9 cellular contexts compared by ENCODE assay signal in genomic region chr4:978957-979701, GRCh38. TPM values are rescaled to one million over a fixed set of nuclear protein-coding genes. Genes with fewer than 3 reads are reported as not detected.
DNase-seq lines count a peak whose midpoint lies in the region; FAIRE-seq and TF ChIP-seq lines count a peak whose summit lies in the region.
"Had no signal": no experiment of that assay in that cellular context is flagged by ENCODE, and none has a peak within 500 bp of the region (broad histone marks: within the 10 kb centered on the region; RNA-seq: fewer than 3 reads in every experiment).

No MANE protein-coding gene starts in this region.

- no peaks in the 10 kb centered on the region for H3K9me3 Mint-ChIP-seq in astrocyte (ENCODE audit: unreplicated experiment)
- H3K9me3 Mint-ChIP-seq in activated CD4-positive, alpha-beta T cell treated with anti-CD3 and anti-CD28 coated beads, Interleukin-2, amount 10 ng/mL, durations not matched to agents 24 days and 14 days = no peaks in the 10 kb centered on the region

- no peaks in the 10 kb centered on the region for H3K36me3 ChIP-seq in astrocyte (ENCODE audit: insufficient read depth, low read length)
- H3K36me3 ChIP-seq in neutrophil = no peaks in the 10 kb centered on the region
- H3K36me3 ChIP-seq: right atrium auricular region had no signal

- H3K4me1 ChIP-seq in astrocyte (ENCODE audit: insufficient read depth, low read length) (no peaks in the 10 kb centered on the region), neutrophil (ENCODE audit: control insufficient read depth in 1 of 2, insufficient read depth in 1 of 2, low read depth in 1 of 2, low read length in 1 of 2) (peaks cover 18 to 20% of the 10 kb centered on the region in 2 experiments)
- H3K4me1 ChIP-seq: right atrium auricular region had no signal

- H3K4me1 Mint-ChIP-seq in astrocyte (ENCODE audit: low read depth, unreplicated experiment) = peaks cover 6% of the 10 kb centered on the region
- H3K4me1 Mint-ChIP-seq in activated CD4-positive, alpha-beta T cell treated with anti-CD3 and anti-CD28 coated beads, Interleukin-2, amount 10 ng/mL, durations not matched to agents 24 days and 14 days = peaks cover 3% of the 10 kb centered on the region

- peak overlapping the region; percentile 58 for H3K27ac Mint-ChIP-seq in astrocyte (ENCODE audit: unreplicated experiment)
- no peak overlapping the region for H3K27ac Mint-ChIP-seq in activated CD4-positive, alpha-beta T cell treated with anti-CD3 and anti-CD28 coated beads, Interleukin-2, amount 10 ng/mL, durations not matched to agents 24 days and 14 days
- H3K27ac Mint-ChIP-seq: activated CD8-positive, alpha-beta memory T cell treated with anti-CD3 and anti-CD28 coated beads, Interleukin-2, amount 10 ng/mL, durations not matched to agents 7 days and 5 days had no signal

- H3K27me3 ChIP-seq in astrocyte (ENCODE audit: insufficient read depth, low read length) = no peaks in the 10 kb centered on the region
- peaks cover 5% of the 10 kb centered on the region for H3K27me3 ChIP-seq in neutrophil
- H3K27me3 ChIP-seq: right atrium auricular region had no signal

- H3K79me2 ChIP-seq in astrocyte (ENCODE audit: insufficient read depth, low read length) = no peaks in the 10 kb centered on the region

- H4K20me1 ChIP-seq in astrocyte (ENCODE audit: insufficient read depth, low read length) = no peaks in the 10 kb centered on the region

- in situ Hi-C loops in KBM-7 (cut with MboI; ENCODE audit: low pct_unique_long_range_greater_than_20kb, low sequenced_read_pairs) = no loop called here

- H3K27ac ChIP-seq in astrocyte (ENCODE audit: low read depth, low read length) = no peak overlapping the region
- H3K27ac ChIP-seq in neutrophil = peak overlapping the region; percentile 70
- H3K27ac ChIP-seq: right atrium auricular region had no signal

- intact Hi-C loops in activated CD4-positive, alpha-beta T cell treated with anti-CD3 and anti-CD28 coated beads, Interleukin-2, amount 10 ng/mL, durations not matched to agents 24 days and 14 days (cut with micrococcal nuclease) = no loop called here

- H3K27me3 Mint-ChIP-seq in astrocyte (ENCODE audit: low read depth, unreplicated experiment) = peaks cover 3% of the 10 kb centered on the region
- H3K27me3 Mint-ChIP-seq in activated CD4-positive, alpha-beta T cell treated with anti-CD3 and anti-CD28 coated beads, Interleukin-2, amount 10 ng/mL, durations not matched to agents 24 days and 14 days = no peaks in the 10 kb centered on the region
- H3K27me3 Mint-ChIP-seq: activated CD8-positive, alpha-beta memory T cell treated with anti-CD3 and anti-CD28 coated beads, Interleukin-2, amount 10 ng/mL, durations not matched to agents 7 days and 5 days had no signal

- H3K4me3 Mint-ChIP-seq in astrocyte (ENCODE audit: unreplicated experiment) = no peak overlapping the region
- H3K4me3 Mint-ChIP-seq in activated CD4-positive, alpha-beta T cell treated with anti-CD3 and anti-CD28 coated beads, Interleukin-2, amount 10 ng/mL, durations not matched to agents 24 days and 14 days = no peak overlapping the region
- H3K4me3 Mint-ChIP-seq: activated CD8-positive, alpha-beta memory T cell treated with anti-CD3 and anti-CD28 coated beads, Interleukin-2, amount 10 ng/mL, durations not matched to agents 7 days and 5 days had no signal

- FAIRE-seq in astrocyte (lab: Jason Lieb, UNC) = no peak

- H3K4me2 ChIP-seq in astrocyte (ENCODE audit: low read length) = no peak overlapping the region

- no peak for TF ChIP-seq CTCF in astrocyte (IDR thresholded peaks at IDR 0.05; ENCODE audit: insufficient read depth, low read depth, low read length)
- no peak for TF ChIP-seq CTCF in neutrophil (IDR thresholded peaks at IDR 0.05)

- peaks cover 3% of the 10 kb centered on the region for H3K36me3 Mint-ChIP-seq in astrocyte (ENCODE audit: low read depth, unreplicated experiment)
- no peaks in the 10 kb centered on the region for H3K36me3 Mint-ChIP-seq in activated CD4-positive, alpha-beta T cell treated with anti-CD3 and anti-CD28 coated beads, Interleukin-2, amount 10 ng/mL, durations not matched to agents 24 days and 14 days (ENCODE audit: low read depth)
- H3K36me3 Mint-ChIP-seq: activated CD8-positive, alpha-beta memory T cell treated with anti-CD3 and anti-CD28 coated beads, Interleukin-2, amount 10 ng/mL, durations not matched to agents 7 days and 5 days had no signal

- H3K9ac ChIP-seq in astrocyte (ENCODE audit: low read length) = no peak overlapping the region

- DNase-seq in KBM-7 (peak; percentile 71), astrocyte (ENCODE audit: low read depth) (peak; percentile 3), NCI-H345 (lab: John Stamatoyannopoulos, UW) (no peak)
- DNase-seq in stimulated activated CD4-positive, alpha-beta T cell treated with anti-CD3 and anti-CD28 coated beads, Interleukin-4, amount 100 ng/mL, for 4 hours = no peak
- no peak for DNase-seq in activated CD4-positive, alpha-beta T cell treated with anti-CD3 and anti-CD28 coated beads, Interleukin-2, amount 10 ng/mL, durations not matched to agents 24 days and 14 days
- DNase-seq: activated CD8-positive, alpha-beta memory T cell treated with anti-CD3 and anti-CD28 coated beads, Interleukin-2, amount 10 ng/mL, durations not matched to agents 7 days and 5 days; SW 1271 had no signal

- H3K4me3 ChIP-seq in astrocyte (ENCODE audit: insufficient read depth, low read depth, low read length) (no peak overlapping the region), neutrophil (ENCODE audit: low read depth in 1 of 2, low read length in 1 of 2) (peak overlapping the region; percentile 36 to 38)
- H3K4me3 ChIP-seq: right atrium auricular region had no signal

- H2AFZ ChIP-seq in astrocyte (ENCODE audit: low read depth, low read length) = peak overlapping the region; percentile 69

- H3K9me3 ChIP-seq in astrocyte (ENCODE audit: insufficient read depth, low read depth, low read length) (no peaks in the 10 kb centered on the region), neutrophil (no peaks in the 10 kb centered on the region)
- H3K9me3 ChIP-seq: right atrium auricular region had no signal

RNA-seq across cellular contexts. Expression of gene DGKQ, which starts 5.8 kb away (rescaled TPM):
- 19.0 and 20.2 TPM in 2 replicates for total RNA-seq in astrocyte
- total RNA-seq in activated CD4-positive, alpha-beta T cell treated with anti-CD3 and anti-CD28 coated beads, Interleukin-2, amount 10 ng/mL, durations not matched to agents 24 days and 14 days = 15.2 and 16.6 TPM in 2 replicates

RNA-seq across cellular contexts. Expression of gene IDUA, which starts 7.7 kb away (rescaled TPM):
- total RNA-seq in astrocyte = 20.5 and 27.0 TPM in 2 replicates
- total RNA-seq in activated CD4-positive, alpha-beta T cell treated with anti-CD3 and anti-CD28 coated beads, Interleukin-2, amount 10 ng/mL, durations not matched to agents 24 days and 14 days = 30.4 and 31.2 TPM in 2 replicates

RNA-seq across cellular contexts. Expression of gene SLC26A1, which starts 14.1 kb away (rescaled TPM):
- total RNA-seq in astrocyte = 0.34 and 0.38 TPM in 2 replicates
- 0.26 TPM in 1 of 2 replicates, not detected in the other for total RNA-seq in activated CD4-positive, alpha-beta T cell treated with anti-CD3 and anti-CD28 coated beads, Interleukin-2, amount 10 ng/mL, durations not matched to agents 24 days and 14 days
- total RNA-seq: activated CD8-positive, alpha-beta memory T cell treated with anti-CD3 and anti-CD28 coated beads, Interleukin-2, amount 10 ng/mL, durations not matched to agents 7 days and 5 days; right atrium auricular region had no signal

RNA-seq across cellular contexts. Expression of gene FGFRL1, which starts 32.3 kb away (rescaled TPM):
- total RNA-seq in astrocyte = 64.2 and 64.9 TPM in 2 replicates
- 18.2 and 18.9 TPM in 2 replicates for total RNA-seq in activated CD4-positive, alpha-beta T cell treated with anti-CD3 and anti-CD28 coated beads, Interleukin-2, amount 10 ng/mL, durations not matched to agents 24 days and 14 days

RNA-seq across cellular contexts. Expression of gene TMEM175, which starts 46.9 kb away (rescaled TPM):
- 22.1 and 27.8 TPM in 2 replicates for total RNA-seq in astrocyte
- total RNA-seq in activated CD4-positive, alpha-beta T cell treated with anti-CD3 and anti-CD28 coated beads, Interleukin-2, amount 10 ng/mL, durations not matched to agents 24 days and 14 days = 12.7 and 13.9 TPM in 2 replicates

Comparison
In these comparisons a context has a peak if more than half of its experiments do, and no peak if none do; other contexts are left out.
1. DNase-seq: peak in KBM-7 (single experiment) and astrocyte (single experiment); none in stimulated activated CD4-positive, alpha-beta T cell treated with anti-CD3 and anti-CD28 coated beads, Interleukin-4, amount 100 ng/mL, for 4 hours (0 of 2), activated CD4-positive, alpha-beta T cell treated with anti-CD3 and anti-CD28 coated beads, Interleukin-2, amount 10 ng/mL, durations not matched to agents 24 days and 14 days (single experiment) and NCI-H345 (single experiment).